In the genomic region with DNA sequence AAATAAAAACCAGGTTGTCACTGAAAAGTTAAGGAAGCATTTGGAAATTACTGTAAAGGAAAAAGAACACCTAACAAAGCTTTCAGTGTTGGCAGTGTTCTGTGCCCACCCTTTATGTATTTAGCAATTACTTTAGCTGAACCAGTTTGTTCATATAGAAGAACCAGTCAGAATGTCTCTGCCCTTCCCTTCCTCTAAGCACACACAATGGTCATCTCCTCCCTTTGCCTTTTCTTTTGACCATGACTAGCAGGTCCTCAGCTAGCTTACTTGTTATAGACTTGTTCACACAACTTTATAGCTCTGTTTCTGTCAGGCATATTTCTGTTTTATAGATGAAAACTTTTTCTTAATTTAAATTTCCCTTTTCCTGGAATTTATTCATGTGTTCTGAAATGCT, we compare ENCODE assay signal across 1 cellular context.
TF ChIP-seq lines count a peak whose summit lies in the region.

No MANE protein-coding gene starts in this region.

TF ChIP-seq in A549, 52 proteins besides CTCF, POLR2A, EP300 and RAD21 (continued from another document):
- TF ChIP-seq MAFK (IDR thresholded peaks at IDR 0.05; ENCODE audit: partially characterized antibody) = no peak
- no peak for TF ChIP-seq HOXB5 (CRISPR knock-in tag; IDR thresholded peaks at IDR 0.05)
